1 cellular context compared by ENCODE assay signal in genomic region chr21:34022557-34023335, GRCh38.
TF ChIP-seq lines count a peak whose summit lies in the region.

No MANE protein-coding gene starts in this region.

TF ChIP-seq in WTC11, 78 proteins besides CTCF, POLR2A, EP300 and RAD21 (continued from another document):
- TF ChIP-seq, protein P1, sequence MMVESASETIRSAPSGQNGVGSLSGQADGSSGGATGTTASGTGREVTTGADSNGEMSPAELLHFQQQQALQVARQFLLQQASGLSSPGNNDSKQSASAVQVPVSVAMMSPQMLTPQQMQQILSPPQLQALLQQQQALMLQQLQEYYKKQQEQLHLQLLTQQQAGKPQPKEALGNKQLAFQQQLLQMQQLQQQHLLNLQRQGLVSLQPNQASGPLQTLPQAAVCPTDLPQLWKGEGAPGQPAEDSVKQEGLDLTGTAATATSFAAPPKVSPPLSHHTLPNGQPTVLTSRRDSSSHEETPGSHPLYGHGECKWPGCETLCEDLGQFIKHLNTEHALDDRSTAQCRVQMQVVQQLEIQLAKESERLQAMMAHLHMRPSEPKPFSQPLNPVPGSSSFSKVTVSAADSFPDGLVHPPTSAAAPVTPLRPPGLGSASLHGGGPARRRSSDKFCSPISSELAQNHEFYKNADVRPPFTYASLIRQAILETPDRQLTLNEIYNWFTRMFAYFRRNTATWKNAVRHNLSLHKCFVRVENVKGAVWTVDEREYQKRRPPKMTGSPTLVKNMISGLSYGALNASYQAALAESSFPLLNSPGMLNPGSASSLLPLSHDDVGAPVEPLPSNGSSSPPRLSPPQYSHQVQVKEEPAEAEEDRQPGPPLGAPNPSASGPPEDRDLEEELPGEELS (CRISPR knock-in tag; IDR thresholded peaks at IDR 0.05), result no peak
- TF ChIP-seq ATF6 (CRISPR knock-in tag; IDR thresholded peaks at IDR 0.05), result no peak
- no peak for TF ChIP-seq ZNF423 (CRISPR knock-in tag; IDR thresholded peaks at IDR 0.05)
- TF ChIP-seq RELA (CRISPR knock-in tag; IDR thresholded peaks at IDR 0.05; ENCODE audit: borderline replicate concordance), result no peak
